Comparison of ENCODE assay signal across 8 cellular contexts in genomic region chr5:181173027-181173419, GRCh38. TPM values are rescaled to one million over a fixed set of nuclear protein-coding genes. Genes with fewer than 3 reads are reported as not detected.
DNase-seq lines count a peak whose midpoint lies in the region; ATAC-seq and TF ChIP-seq lines count a peak whose summit lies in the region.

No MANE protein-coding gene starts in this region.

- peak overlapping the region; percentile 90 to 91 (median 90) for H3K27ac Mint-ChIP-seq in IgD-negative memory B cell
- H3K27ac Mint-ChIP-seq in stimulated activated memory B cell treated with anti-CD40 and anti-IgM and Interleukin-4, amounts not matched to agents 10 μg/mL and 1 μg/mL and 100 μg/mL, for 72 hours, result peak overlapping the region; percentile 74

- peak overlapping the region in 5 of 10 donors; percentile 9 to 33 (median 15) for H3K4me3 ChIP-seq in heart right ventricle
- peak overlapping the region in 2 of 3 donors; percentile 12 to 23 for H3K4me3 ChIP-seq in breast epithelium
- no peak overlapping the region for H3K4me3 ChIP-seq in transverse colon

- peaks cover 38% of the 10 kb centered on the region for H3K27me3 Mint-ChIP-seq in IgD-negative memory B cell
- H3K27me3 Mint-ChIP-seq in stimulated activated memory B cell treated with anti-CD40 and anti-IgM and Interleukin-4, amounts not matched to agents 10 μg/mL and 1 μg/mL and 100 μg/mL, for 72 hours, result peaks cover 30% of the 10 kb centered on the region

- DNase-seq in heart right ventricle (no peak), Right ventricle myocardium superior (no peak), breast epithelium (ENCODE audit: low spot score in 2 of 2) (no peak), transverse colon (no peak), NCI-H1436 (lab: John Stamatoyannopoulos, UW) (no peak)

- TF ChIP-seq CTCF in heart right ventricle (IDR thresholded peaks at IDR 0.05) (peak in 3 of 9 donors; percentile 22 to 28 (median 23)), breast epithelium (IDR thresholded peaks at IDR 0.05) (no peak), transverse colon (IDR thresholded peaks at IDR 0.05) (peak in 2 of 5 experiments; percentile 13 to 16)

- in situ Hi-C loops in transverse colon (cut with MboI; ENCODE audit: low pct_ligation_motif_present in 1 of 4, low pct_unique_long_range_greater_than_20kb in 1 of 4, low sequenced_read_pairs in 3 of 4), result no loop called here

- intact Hi-C loops in heart right ventricle (cut with DNase I) (no loop called here), Right ventricle myocardium superior (cut with DNase I) (no loop called here), breast epithelium (cut with DNase I; ENCODE audit: low total_unique reads) (no loop called here), transverse colon (cut with DNase I; ENCODE audit: low total_unique reads) (no loop called here)

- WGBS in heart right ventricle, 2 donors, result 15 to 18% methylated on average over 11 of the region's 11 CpGs
- WGBS in transverse colon (ENCODE audit: low coverage in 1 of 2), 2 donors, result 13% methylated on average over 11 of the region's 11 CpGs

- H3K9me3 Mint-ChIP-seq in IgD-negative memory B cell, result peaks cover 0 to 6% (median 0%) of the 10 kb centered on the region in 3 donors
- no peaks in the 10 kb centered on the region for H3K9me3 Mint-ChIP-seq in stimulated activated memory B cell treated with anti-CD40 and anti-IgM and Interleukin-4, amounts not matched to agents 10 μg/mL and 1 μg/mL and 100 μg/mL, for 72 hours

- H3K4me1 ChIP-seq in heart right ventricle, result peaks cover 0 to 28% (median 15%) of the 10 kb centered on the region in 9 donors
- H3K4me1 ChIP-seq in breast epithelium, result no peaks in the 10 kb centered on the region
- peaks cover 0 to 20% (median 12%) of the 10 kb centered on the region in 4 donors for H3K4me1 ChIP-seq in transverse colon

- no peaks in the 10 kb centered on the region for H3K9me3 ChIP-seq in heart right ventricle
- no peaks in the 10 kb centered on the region for H3K9me3 ChIP-seq in breast epithelium
- H3K9me3 ChIP-seq in transverse colon, result no peaks in the 10 kb centered on the region

- H3K27ac ChIP-seq in heart right ventricle, result peak overlapping the region in 8 of 10 donors; percentile 16 to 78 (median 68)
- no peak overlapping the region for H3K27ac ChIP-seq in breast epithelium
- no peak overlapping the region for H3K27ac ChIP-seq in transverse colon

- TF ChIP-seq EP300 in transverse colon (IDR thresholded peaks at IDR 0.05; ENCODE audit: low read depth), result no peak

- ATAC-seq in heart right ventricle (peak in 6 of 8 donors; percentile 29 to 76 (median 68)), Right ventricle myocardium superior (ENCODE audit: poor library complexity) (no peak), GM19455 (IDR thresholded peaks at IDR 0.05; ENCODE audit: unreplicated experiment) (no peak)
- ATAC-seq in stimulated activated memory B cell treated with anti-CD40 and anti-IgM and Interleukin-4, amounts not matched to agents 10 μg/mL and 1 μg/mL and 100 μg/mL, for 72 hours, result peak; percentile 54

- no peak for TF ChIP-seq POLR2A in breast epithelium (IDR thresholded peaks at IDR 0.05)
- TF ChIP-seq POLR2A in transverse colon (IDR thresholded peaks at IDR 0.05), result no peak

- peaks cover 11% of the 10 kb centered on the region for H3K36me3 Mint-ChIP-seq in IgD-negative memory B cell
- H3K36me3 Mint-ChIP-seq in stimulated activated memory B cell treated with anti-CD40 and anti-IgM and Interleukin-4, amounts not matched to agents 10 μg/mL and 1 μg/mL and 100 μg/mL, for 72 hours, result peaks cover 5% of the 10 kb centered on the region

- H3K4me3 Mint-ChIP-seq in IgD-negative memory B cell, result peak overlapping the region; percentile 79 to 95 (median 87)
- peak overlapping the region; percentile 71 for H3K4me3 Mint-ChIP-seq in stimulated activated memory B cell treated with anti-CD40 and anti-IgM and Interleukin-4, amounts not matched to agents 10 μg/mL and 1 μg/mL and 100 μg/mL, for 72 hours

- H3K36me3 ChIP-seq in heart right ventricle (no peaks in the 10 kb centered on the region), breast epithelium (no peaks in the 10 kb centered on the region), transverse colon (no peaks in the 10 kb centered on the region)

- H3K27me3 ChIP-seq in heart right ventricle (peaks cover 12 to 98% (median 82%) of the 10 kb centered on the region in 7 donors), breast epithelium (peaks cover 2 to 64% of the 10 kb centered on the region in 2 donors), transverse colon (peaks cover 89% of the 10 kb centered on the region)

- peaks cover 20 to 25% (median 21%) of the 10 kb centered on the region in 3 donors for H3K4me1 Mint-ChIP-seq in IgD-negative memory B cell
- peaks cover 24% of the 10 kb centered on the region for H3K4me1 Mint-ChIP-seq in stimulated activated memory B cell treated with anti-CD40 and anti-IgM and Interleukin-4, amounts not matched to agents 10 μg/mL and 1 μg/mL and 100 μg/mL, for 72 hours

RNA-seq across cellular contexts. Expression of gene OR2V2, which starts 25.6 kb away (rescaled TPM):
- not detected for total RNA-seq in heart right ventricle
- not detected for polyA plus RNA-seq in heart right ventricle
- total RNA-seq in Right ventricle myocardium superior, result not detected
- polyA plus RNA-seq in IgD-negative memory B cell, result not detected
- total RNA-seq in breast epithelium, result not detected
- not detected for total RNA-seq in transverse colon

RNA-seq across cellular contexts. Expression of gene TRIM7, which starts 32.0 kb away (rescaled TPM):
- 1 to 10 TPM; 4.4 to 9.5 (median 6.0) TPM for total RNA-seq in heart right ventricle
- polyA plus RNA-seq in heart right ventricle, result 10 to 100 TPM in 1 of 2 donors, 1 to 10 TPM in 1; 3.9 to 30.8 TPM
- 10.8 TPM for total RNA-seq in Right ventricle myocardium superior
- 0.71 TPM for polyA plus RNA-seq in IgD-negative memory B cell
- total RNA-seq in breast epithelium, result 1 to 10 TPM in 2 of 3 donors, under 1 TPM in 1; 0.29 to 5.4 (median 5.2) TPM
- 10 to 100 TPM in 1 of 4 donors, 1 to 10 TPM in 2, not detected in 1; 2.5 to 16.7 (median 7.5) TPM for total RNA-seq in transverse colon

RNA-seq across cellular contexts. Expression of gene OR2V1, which starts 42.1 kb away (rescaled TPM):
- total RNA-seq in heart right ventricle (not detected), Right ventricle myocardium superior (not detected), breast epithelium (not detected), transverse colon (not detected)
- polyA plus RNA-seq in heart right ventricle (not detected), IgD-negative memory B cell (not detected)

RNA-seq across cellular contexts. Expression of gene TRIM41, which starts 50.1 kb away (rescaled TPM):
- total RNA-seq in heart right ventricle (10 to 100 TPM; 17.3 to 28.2 (median 26.0) TPM), Right ventricle myocardium superior (20.7 TPM), breast epithelium (10 to 100 TPM; 14.1 to 16.0 (median 15.1) TPM), transverse colon (10 to 100 TPM; 17.9 to 23.9 (median 18.7) TPM)
- polyA plus RNA-seq in heart right ventricle (10 to 100 TPM; 12.1 to 20.5 TPM), IgD-negative memory B cell (1.3 TPM)

Comparison
In these comparisons a context has a peak if more than half of its experiments do, and no peak if none do; other contexts are left out.
1. ATAC-seq: peak in heart right ventricle (6 of 8) and stimulated activated memory B cell treated with anti-CD40 and anti-IgM and Interleukin-4, amounts not matched to agents 10 μg/mL and 1 μg/mL and 100 μg/mL, for 72 hours (single experiment); none in Right ventricle myocardium superior (single experiment) and GM19455 (single experiment).
2. H3K27ac ChIP-seq: peak in heart right ventricle (8 of 10); none in breast epithelium (0 of 2) and transverse colon (0 of 4).
3. H3K4me3 ChIP-seq: peak in breast epithelium (2 of 3); none in transverse colon (0 of 4).